Comparison of ENCODE assay signal across 10 cellular contexts in genomic region chr16:3007059-3007956, GRCh38. TPM values are rescaled to one million over a fixed set of nuclear protein-coding genes. Genes with fewer than 3 reads are reported as not detected.
DNase-seq lines count a peak whose midpoint lies in the region; ATAC-seq and TF ChIP-seq lines count a peak whose summit lies in the region.
"Had no signal": no experiment of that assay in that cellular context is flagged by ENCODE, and none has a peak within 500 bp of the region (broad histone marks: within the 10 kb centered on the region; RNA-seq: fewer than 3 reads in every experiment).

No MANE protein-coding gene starts in this region.

- no peaks in the 10 kb centered on the region for H3K9me3 ChIP-seq in iPS-18c (ENCODE audit: control insufficient read depth, insufficient read depth, low read length)
- H3K9me3 ChIP-seq in right cardiac atrium (ENCODE audit: control insufficient read depth, low read length): no peaks in the 10 kb centered on the region

- H3K9me3 Mint-ChIP-seq in activated naive CD4-positive, alpha-beta T cell treated with anti-CD3 and anti-CD28 coated beads, Interleukin-2, amount 10 ng/mL, durations not matched to agents 7 days and 5 days: no peaks in the 10 kb centered on the region
- H3K9me3 Mint-ChIP-seq in type B pancreatic cell: no peaks in the 10 kb centered on the region

- intact Hi-C loops in right cardiac atrium (cut with DNase I): no loop called here

- peaks cover 40% of the 10 kb centered on the region for H3K4me1 Mint-ChIP-seq in activated naive CD4-positive, alpha-beta T cell treated with anti-CD3 and anti-CD28 coated beads, Interleukin-2, amount 10 ng/mL, durations not matched to agents 7 days and 5 days
- no peaks in the 10 kb centered on the region for H3K4me1 Mint-ChIP-seq in type B pancreatic cell (ENCODE audit: unreplicated experiment)

- no peaks in the 10 kb centered on the region for H3K27me3 ChIP-seq in right cardiac atrium (ENCODE audit: control insufficient read depth, insufficient read depth)

- H3K27ac ChIP-seq in right cardiac atrium (ENCODE audit: low read length): no peak overlapping the region
- H3K27ac ChIP-seq: SK-N-MC had no signal

- peak overlapping the region; percentile 60 for H3K27ac Mint-ChIP-seq in activated naive CD4-positive, alpha-beta T cell treated with anti-CD3 and anti-CD28 coated beads, Interleukin-2, amount 10 ng/mL, durations not matched to agents 7 days and 5 days
- peak overlapping the region; percentile 95 for H3K27ac Mint-ChIP-seq in type B pancreatic cell

- peaks cover 82% of the 10 kb centered on the region for H3K27me3 Mint-ChIP-seq in activated naive CD4-positive, alpha-beta T cell treated with anti-CD3 and anti-CD28 coated beads, Interleukin-2, amount 10 ng/mL, durations not matched to agents 7 days and 5 days
- peaks cover 52% of the 10 kb centered on the region for H3K27me3 Mint-ChIP-seq in type B pancreatic cell

- no peak for TF ChIP-seq CTCF in type B pancreatic cell (conservative IDR thresholded peaks at IDR 0.05)

- H3K36me3 Mint-ChIP-seq in activated naive CD4-positive, alpha-beta T cell treated with anti-CD3 and anti-CD28 coated beads, Interleukin-2, amount 10 ng/mL, durations not matched to agents 7 days and 5 days: no peaks in the 10 kb centered on the region
- H3K36me3 Mint-ChIP-seq in type B pancreatic cell: no peaks in the 10 kb centered on the region

- 49% methylated on average over 13 of the region's 13 CpGs for WGBS in right cardiac atrium

- CTCF ChIA-PET in activated naive CD4-positive, alpha-beta T cell treated with anti-CD3 and anti-CD28 coated beads, Interleukin-2, amount 10 ng/mL, durations not matched to agents 7 days and 5 days (lab: Charles Lee): interaction anchor here (1.0 to 17.3 kb wide), 5 partner anchors 19 to 156 kb away, joined by 3 to 300 read pairs (median 3); partner anchors contain the start of genes CLDN6, HCFC1R1, PKMYT1 and THOC6

- ATAC-seq in right cardiac atrium: no peak
- ATAC-seq in SK-N-SH treated with all-trans-retinoic acid at 6 μM for 48 hours: no peak

- H3K4me3 ChIP-seq in iPS-18c (ENCODE audit: insufficient read depth, low read depth, low read length) (peak overlapping the region; percentile 37), right cardiac atrium (ENCODE audit: low read length) (no peak overlapping the region)
- H3K4me3 ChIP-seq: SK-N-MC had no signal

- in situ Hi-C loops in G401 (cut with HindIII; ENCODE audit: low sequenced_read_pairs): no loop called here

- no peaks in the 10 kb centered on the region for H3K4me1 ChIP-seq in right cardiac atrium (ENCODE audit: control insufficient read depth, insufficient read depth, low read length)

- no peak for DNase-seq in activated naive CD4-positive, alpha-beta T cell treated with anti-CD3 and anti-CD28 coated beads, Interleukin-2, amount 10 ng/mL, durations not matched to agents 7 days and 5 days
- DNase-seq in activated naive CD4-positive, alpha-beta T cell treated with Interleukin-2 at 50 U/mL for 16 hours: no peak
- DNase-seq in RPMI8226 (peak; percentile 79), type B pancreatic cell (ENCODE audit: extremely low spot score, unreplicated experiment) (no peak), G401 (ENCODE audit: low spot score) (no peak), right cardiac atrium (no peak)
- DNase-seq: NCI-H2107 had no signal

- no peak overlapping the region for H3K4me3 Mint-ChIP-seq in activated naive CD4-positive, alpha-beta T cell treated with anti-CD3 and anti-CD28 coated beads, Interleukin-2, amount 10 ng/mL, durations not matched to agents 7 days and 5 days
- peak overlapping the region; percentile 78 for H3K4me3 Mint-ChIP-seq in type B pancreatic cell

TF ChIP-seq in SK-N-SH treated with all-trans-retinoic acid at 6 μM for 48 hours, 23 proteins besides CTCF, POLR2A, EP300 and RAD21:
- TF ChIP-seq GLIS3 (CRISPR knock-in tag; IDR thresholded peaks at IDR 0.05) (no peak), PPARA (CRISPR knock-in tag; IDR thresholded peaks at IDR 0.05; ENCODE audit: borderline replicate concordance) (no peak), TSHZ2 (CRISPR knock-in tag; IDR thresholded peaks at IDR 0.05) (no peak), ZFP3 (CRISPR knock-in tag; IDR thresholded peaks at IDR 0.05) (no peak), SNAI2 (CRISPR knock-in tag; IDR thresholded peaks at IDR 0.05) (no peak), ARNTL (CRISPR knock-in tag; IDR thresholded peaks at IDR 0.05; ENCODE audit: borderline replicate concordance, low read depth) (no peak), CSRNP3 (CRISPR knock-in tag; IDR thresholded peaks at IDR 0.05) (no peak), TOX (CRISPR knock-in tag; IDR thresholded peaks at IDR 0.05; ENCODE audit: borderline replicate concordance) (no peak), PATZ1 (CRISPR knock-in tag; IDR thresholded peaks at IDR 0.05; ENCODE audit: borderline replicate concordance) (no peak)

RNA-seq across cellular contexts. Expression of gene CLDN9, which starts 5.4 kb away (rescaled TPM):
- 0.99 and 3.4 TPM in 2 replicates for total RNA-seq in type B pancreatic cell (ENCODE audit: low replicate concordance)
- not detected in 2 replicates for total RNA-seq in G401 (2014; rRNA removed; shearing (Covaris generic))
- total RNA-seq in right cardiac atrium: under 1 TPM; 0.14 to 0.46 (median 0.25) TPM
- 0.41 TPM for polyA plus RNA-seq in right cardiac atrium

RNA-seq across cellular contexts. Expression of gene CLDN6, which starts 10.7 kb away (rescaled TPM):
- total RNA-seq in type B pancreatic cell (ENCODE audit: low replicate concordance) (98.9 and 243 TPM in 2 replicates), right cardiac atrium (not detected)
- total RNA-seq in G401 (2014; rRNA removed; shearing (Covaris generic)): 1.7 and 2.7 TPM in 2 replicates
- polyA plus RNA-seq in right cardiac atrium: not detected

RNA-seq across cellular contexts. Expression of gene TNFRSF12A, which starts 12.9 kb away (rescaled TPM):
- total RNA-seq in type B pancreatic cell (ENCODE audit: low replicate concordance) (24.0 and 55.5 TPM in 2 replicates), right cardiac atrium (10 to 100 TPM; 13.8 to 50.8 (median 28.0) TPM)
- 128 and 129 TPM in 2 replicates for total RNA-seq in G401 (2014; rRNA removed; shearing (Covaris generic))
- 94.7 TPM for polyA plus RNA-seq in right cardiac atrium

RNA-seq across cellular contexts. Expression of gene HCFC1R1, which starts 16.4 kb away (rescaled TPM):
- 34.8 and 49.4 TPM in 2 replicates for total RNA-seq in type B pancreatic cell (ENCODE audit: low replicate concordance)
- 55.9 and 59.3 TPM in 2 replicates for total RNA-seq in G401 (2014; rRNA removed; shearing (Covaris generic))
- total RNA-seq in right cardiac atrium: 10 to 100 TPM; 43.7 to 80.5 (median 64.6) TPM
- 122 TPM for polyA plus RNA-seq in right cardiac atrium

RNA-seq across cellular contexts. Expression of gene THOC6, which starts 16.5 kb away (rescaled TPM):
- total RNA-seq in type B pancreatic cell (ENCODE audit: low replicate concordance): 40.1 and 50.7 TPM in 2 replicates
- 106 and 120 TPM in 2 replicates for total RNA-seq in G401 (2014; rRNA removed; shearing (Covaris generic))
- total RNA-seq in right cardiac atrium: 10 to 100 TPM; 11.1 to 13.7 (median 13.0) TPM
- polyA plus RNA-seq in right cardiac atrium: 13.1 TPM

Comparison
In these comparisons a context has a peak if more than half of its experiments do, and no peak if none do; other contexts are left out.
1. RNA of gene CLDN6, which starts 10.7 kb away (total RNA-seq): 98.9 to 243 TPM in type B pancreatic cell; 1.7 to 2.7 TPM in G401 and not detected in right cardiac atrium; every median in the first group is over 10 times any median in the second.